In the genomic region with DNA sequence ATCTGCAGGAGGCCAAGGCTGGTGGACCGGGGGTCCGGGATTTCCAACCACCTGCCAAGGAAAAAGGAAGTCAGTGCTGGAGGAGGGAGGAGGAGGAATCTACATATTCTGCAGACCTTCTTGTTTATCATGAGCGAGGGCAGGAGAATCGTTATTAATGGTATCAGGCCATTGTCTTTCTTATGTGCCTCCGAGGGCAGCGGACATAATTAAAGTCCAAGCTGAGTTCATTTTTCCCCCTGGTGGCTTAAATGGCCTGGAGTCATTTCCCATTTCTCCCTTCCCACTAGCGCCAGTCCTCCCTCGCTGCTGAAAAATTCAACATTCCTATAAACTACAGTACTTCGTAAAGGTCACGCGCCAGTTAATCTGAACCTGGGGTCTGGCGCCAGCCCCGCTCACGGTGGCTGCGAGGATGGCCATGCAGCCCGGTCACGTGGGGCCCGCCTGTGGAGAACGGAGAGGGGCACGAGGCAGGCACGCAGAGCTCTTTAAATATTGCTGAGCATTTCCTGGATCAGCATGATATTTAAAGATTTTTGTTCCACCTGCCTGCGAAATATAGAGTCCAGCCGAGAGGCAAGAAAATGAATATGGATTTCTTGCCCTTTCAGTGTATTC, we compare ENCODE assay signal across 2 cellular contexts.
TF ChIP-seq lines count a peak whose summit lies in the region.

No MANE protein-coding gene starts in this region.

TF ChIP-seq in GM23338, 12 proteins besides CTCF, POLR2A, EP300 and RAD21:
- TF ChIP-seq, protein P1, sequence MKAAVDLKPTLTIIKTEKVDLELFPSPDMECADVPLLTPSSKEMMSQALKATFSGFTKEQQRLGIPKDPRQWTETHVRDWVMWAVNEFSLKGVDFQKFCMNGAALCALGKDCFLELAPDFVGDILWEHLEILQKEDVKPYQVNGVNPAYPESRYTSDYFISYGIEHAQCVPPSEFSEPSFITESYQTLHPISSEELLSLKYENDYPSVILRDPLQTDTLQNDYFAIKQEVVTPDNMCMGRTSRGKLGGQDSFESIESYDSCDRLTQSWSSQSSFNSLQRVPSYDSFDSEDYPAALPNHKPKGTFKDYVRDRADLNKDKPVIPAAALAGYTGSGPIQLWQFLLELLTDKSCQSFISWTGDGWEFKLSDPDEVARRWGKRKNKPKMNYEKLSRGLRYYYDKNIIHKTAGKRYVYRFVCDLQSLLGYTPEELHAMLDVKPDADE (IDR thresholded peaks at IDR 0.05), result no peak
- no peak for TF ChIP-seq NANOG (IDR thresholded peaks at IDR 0.05; ENCODE audit: borderline replicate concordance)
- TF ChIP-seq JUNB (IDR thresholded peaks at IDR 0.05; ENCODE audit: unreplicated experiment), result no peak
- TF ChIP-seq ZNF331 (CRISPR knock-in tag; IDR thresholded peaks at IDR 0.05; ENCODE audit: low read depth), result no peak
- TF ChIP-seq, protein P2, sequence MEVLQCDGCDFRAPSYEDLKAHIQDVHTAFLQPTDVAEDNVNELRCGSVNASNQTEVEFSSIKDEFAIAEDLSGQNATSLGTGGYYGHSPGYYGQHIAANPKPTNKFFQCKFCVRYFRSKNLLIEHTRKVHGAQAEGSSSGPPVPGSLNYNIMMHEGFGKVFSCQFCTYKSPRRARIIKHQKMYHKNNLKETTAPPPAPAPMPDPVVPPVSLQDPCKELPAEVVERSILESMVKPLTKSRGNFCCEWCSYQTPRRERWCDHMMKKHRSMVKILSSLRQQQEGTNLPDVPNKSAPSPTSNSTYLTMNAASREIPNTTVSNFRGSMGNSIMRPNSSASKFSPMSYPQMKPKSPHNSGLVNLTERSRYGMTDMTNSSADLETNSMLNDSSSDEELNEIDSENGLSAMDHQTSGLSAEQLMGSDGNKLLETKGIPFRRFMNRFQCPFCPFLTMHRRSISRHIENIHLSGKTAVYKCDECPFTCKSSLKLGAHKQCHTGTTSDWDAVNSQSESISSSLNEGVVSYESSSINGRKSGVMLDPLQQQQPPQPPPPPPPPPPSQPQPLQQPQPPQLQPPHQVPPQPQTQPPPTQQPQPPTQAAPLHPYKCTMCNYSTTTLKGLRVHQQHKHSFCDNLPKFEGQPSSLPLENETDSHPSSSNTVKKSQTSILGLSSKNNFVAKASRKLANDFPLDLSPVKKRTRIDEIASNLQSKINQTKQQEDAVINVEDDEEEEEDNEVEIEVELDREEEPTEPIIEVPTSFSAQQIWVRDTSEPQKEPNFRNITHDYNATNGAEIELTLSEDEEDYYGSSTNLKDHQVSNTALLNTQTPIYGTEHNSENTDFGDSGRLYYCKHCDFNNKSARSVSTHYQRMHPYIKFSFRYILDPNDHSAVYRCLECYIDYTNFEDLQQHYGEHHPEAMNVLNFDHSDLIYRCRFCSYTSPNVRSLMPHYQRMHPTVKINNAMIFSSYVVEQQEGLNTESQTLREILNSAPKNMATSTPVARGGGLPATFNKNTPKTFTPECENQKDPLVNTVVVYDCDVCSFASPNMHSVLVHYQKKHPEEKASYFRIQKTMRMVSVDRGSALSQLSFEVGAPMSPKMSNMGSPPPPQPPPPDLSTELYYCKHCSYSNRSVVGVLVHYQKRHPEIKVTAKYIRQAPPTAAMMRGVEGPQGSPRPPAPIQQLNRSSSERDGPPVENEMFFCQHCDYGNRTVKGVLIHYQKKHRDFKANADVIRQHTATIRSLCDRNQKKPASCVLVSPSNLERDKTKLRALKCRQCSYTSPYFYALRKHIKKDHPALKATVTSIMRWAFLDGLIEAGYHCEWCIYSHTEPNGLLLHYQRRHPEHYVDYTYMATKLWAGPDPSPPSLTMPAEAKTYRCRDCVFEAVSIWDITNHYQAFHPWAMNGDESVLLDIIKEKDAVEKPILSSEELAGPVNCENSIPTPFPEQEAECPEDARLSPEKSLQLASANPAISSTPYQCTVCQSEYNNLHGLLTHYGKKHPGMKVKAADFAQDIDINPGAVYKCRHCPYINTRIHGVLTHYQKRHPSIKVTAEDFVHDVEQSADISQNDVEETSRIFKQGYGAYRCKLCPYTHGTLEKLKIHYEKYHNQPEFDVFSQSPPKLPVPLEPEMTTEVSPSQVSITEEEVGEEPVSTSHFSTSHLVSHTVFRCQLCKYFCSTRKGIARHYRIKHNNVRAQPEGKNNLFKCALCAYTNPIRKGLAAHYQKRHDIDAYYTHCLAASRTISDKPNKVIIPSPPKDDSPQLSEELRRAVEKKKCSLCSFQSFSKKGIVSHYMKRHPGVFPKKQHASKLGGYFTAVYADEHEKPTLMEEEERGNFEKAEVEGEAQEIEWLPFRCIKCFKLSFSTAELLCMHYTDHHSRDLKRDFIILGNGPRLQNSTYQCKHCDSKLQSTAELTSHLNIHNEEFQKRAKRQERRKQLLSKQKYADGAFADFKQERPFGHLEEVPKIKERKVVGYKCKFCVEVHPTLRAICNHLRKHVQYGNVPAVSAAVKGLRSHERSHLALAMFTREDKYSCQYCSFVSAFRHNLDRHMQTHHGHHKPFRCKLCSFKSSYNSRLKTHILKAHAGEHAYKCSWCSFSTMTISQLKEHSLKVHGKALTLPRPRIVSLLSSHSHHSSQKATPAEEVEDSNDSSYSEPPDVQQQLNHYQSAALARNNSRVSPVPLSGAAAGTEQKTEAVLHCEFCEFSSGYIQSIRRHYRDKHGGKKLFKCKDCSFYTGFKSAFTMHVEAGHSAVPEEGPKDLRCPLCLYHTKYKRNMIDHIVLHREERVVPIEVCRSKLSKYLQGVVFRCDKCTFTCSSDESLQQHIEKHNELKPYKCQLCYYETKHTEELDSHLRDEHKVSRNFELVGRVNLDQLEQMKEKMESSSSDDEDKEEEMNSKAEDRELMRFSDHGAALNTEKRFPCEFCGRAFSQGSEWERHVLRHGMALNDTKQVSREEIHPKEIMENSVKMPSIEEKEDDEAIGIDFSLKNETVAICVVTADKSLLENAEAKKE (CRISPR knock-in tag; IDR thresholded peaks at IDR 0.05), result no peak
- no peak for TF ChIP-seq CREB1 (CRISPR knock-in tag; IDR thresholded peaks at IDR 0.05; ENCODE audit: low read depth)
- no peak for TF ChIP-seq ZNF114 (CRISPR knock-in tag; IDR thresholded peaks at IDR 0.05)

TF ChIP-seq in H1, 55 proteins besides CTCF, POLR2A, EP300 and RAD21:
- TF ChIP-seq, protein P3, sequence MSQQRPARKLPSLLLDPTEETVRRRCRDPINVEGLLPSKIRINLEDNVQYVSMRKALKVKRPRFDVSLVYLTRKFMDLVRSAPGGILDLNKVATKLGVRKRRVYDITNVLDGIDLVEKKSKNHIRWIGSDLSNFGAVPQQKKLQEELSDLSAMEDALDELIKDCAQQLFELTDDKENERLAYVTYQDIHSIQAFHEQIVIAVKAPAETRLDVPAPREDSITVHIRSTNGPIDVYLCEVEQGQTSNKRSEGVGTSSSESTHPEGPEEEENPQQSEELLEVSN (IDR thresholded peaks at IDR 0.05), result peak; percentile 47
- TF ChIP-seq JUN (IDR thresholded peaks at IDR 0.05; ENCODE audit: low read depth, low read length), result no peak
